9 cellular contexts compared by ENCODE assay signal in genomic region chr6:143232849-143233248, GRCh38.
DNase-seq lines count a peak whose midpoint lies in the region; FAIRE-seq and TF ChIP-seq lines count a peak whose summit lies in the region.
"Had no signal": no experiment of that assay in that cellular context is flagged by ENCODE, and none has a peak within 500 bp of the region (broad histone marks: within the 10 kb centered on the region; RNA-seq: fewer than 3 reads in every experiment).

No MANE protein-coding gene starts in this region.

- FAIRE-seq in frontal cortex (lab: Jason Lieb, UNC), result no peak
- FAIRE-seq: A204.1 had no signal

- H3K4me1 ChIP-seq in prostate gland (replicated peaks), result no peaks in the 10 kb centered on the region

- CTCF ChIA-PET in RWPE1 (lab: Yijun Ruan, JAX), result interaction anchor here (0.5 to 2.6 kb wide), 11 partner anchors 25 to 758 kb away, joined by 3 to 35 read pairs (median 3); partner anchors contain the start of gene FUCA2

- peak; percentile 48 for DNase-seq in DMS53 (lab: John Stamatoyannopoulos, UW)
- no peak for DNase-seq in DMS53 treated with DMSO at 0.1 percent for 48 hours (lab: John Stamatoyannopoulos, UW; ENCODE audit: unreplicated experiment)
- peak; percentile 61 for DNase-seq in H7
- peak; percentile 30 for DNase-seq in RWPE1 (ENCODE audit: low spot score)
- peak; percentile 63 for DNase-seq in epithelial cell of esophagus (ENCODE audit: low read depth)
- DNase-seq in prostate gland (ENCODE audit: low spot score), result peak; percentile 6
- no peak for DNase-seq in epidermal melanocyte (ENCODE audit: insufficient read length, low spot score)
- DNase-seq in frontal cortex (ENCODE audit: low spot score in 2 of 2), result no peak

- 96% methylated on average over 4 of the region's 4 CpGs for WGBS in prostate gland

- no peaks in the 10 kb centered on the region for H3K9me3 ChIP-seq in prostate gland

- H3K36me3 ChIP-seq in H7 (replicated peaks; ENCODE audit: control insufficient read depth, insufficient read depth, low read length) (no peaks in the 10 kb centered on the region), prostate gland (no peaks in the 10 kb centered on the region)

- no peak for TF ChIP-seq POLR2A in prostate gland (IDR thresholded peaks at IDR 0.05)

- TF ChIP-seq CTCF in RWPE1 (conservative IDR thresholded peaks at IDR 0.05; ENCODE audit: low read depth) (no peak; the same call in 1 of the 2 replicates), epithelial cell of esophagus (IDR thresholded peaks at IDR 0.05; ENCODE audit: insufficient read depth, low read depth, low read length, missing control alignments) (peak; percentile 87), prostate gland (IDR thresholded peaks at IDR 0.05) (peak in 3 of 4 experiments; percentile 28 to 52 (median 45))

- H3K4me3 ChIP-seq in H7 (ENCODE audit: insufficient read depth, low read depth, low read length) (no peak overlapping the region), epithelial cell of esophagus (ENCODE audit: low read length) (no peak overlapping the region), prostate gland (no peak overlapping the region)

- H3K27me3 ChIP-seq in H7 (ENCODE audit: control insufficient read depth, insufficient read depth, low read length), result no peaks in the 10 kb centered on the region
- no peaks in the 10 kb centered on the region for H3K27me3 ChIP-seq in prostate gland (replicated peaks; ENCODE audit: insufficient read depth)

- POLR2A ChIA-PET in RWPE1 (lab: Yijun Ruan, JAX; ENCODE audit: low non-redundant PET), result no interaction called here

- H3K27ac ChIP-seq in RWPE1 (no peak overlapping the region), prostate gland (no peak overlapping the region)

- intact Hi-C loops in prostate gland (cut with DNase I), result no loop called here

Comparison
In these comparisons a context has a peak if more than half of its experiments do, and no peak if none do; other contexts are left out.
1. DNase-seq: peak in DMS53 (single experiment), H7 (single experiment), RWPE1 (single experiment), epithelial cell of esophagus (single experiment) and prostate gland (single experiment); none in DMS53 treated with DMSO at 0.1 percent for 48 hours (single experiment), epidermal melanocyte (single experiment) and frontal cortex (0 of 2).